ENCODE assay signal across 1 cellular context in genomic region chr2:13020469-13020868, GRCh38.
TF ChIP-seq lines count a peak whose summit lies in the region.

No MANE protein-coding gene starts in this region.

TF ChIP-seq in K562, 482 proteins besides CTCF, POLR2A, EP300 and RAD21 (continued from another document and continues in another):
- TF ChIP-seq ZNF639 (CRISPR knock-in tag; conservative IDR thresholded peaks at IDR 0.05 in 1 of 2, IDR thresholded peaks at IDR 0.05 in 1 of 2) (no peak), MECOM (CRISPR knock-in tag; IDR thresholded peaks at IDR 0.05) (no peak), ZNF212 (CRISPR knock-in tag; IDR thresholded peaks at IDR 0.05) (no peak), LARP7 (IDR thresholded peaks at IDR 0.05) (no peak), RFX1 (IDR thresholded peaks at IDR 0.05) (no peak), TAL1 (IDR thresholded peaks at IDR 0.05) (peak; percentile 89), ZNF280B (CRISPR knock-in tag; IDR thresholded peaks at IDR 0.05) (no peak), MBD2 (IDR thresholded peaks at IDR 0.05; ENCODE audit: borderline replicate concordance, low read depth) (no peak), ZNF75A (CRISPR knock-in tag; IDR thresholded peaks at IDR 0.05) (no peak), ZNF239 (CRISPR knock-in tag; IDR thresholded peaks at IDR 0.05) (no peak), NR0B1 (IDR thresholded peaks at IDR 0.05; ENCODE audit: partially characterized antibody) (no peak), TEAD1 (CRISPR knock-in tag; IDR thresholded peaks at IDR 0.05) (0 out of 4 replicates have a peak, but pooled peaks of 1 of the 2 experiments have one; percentile 28), ZFP30 (CRISPR knock-in tag; IDR thresholded peaks at IDR 0.05; ENCODE audit: borderline replicate concordance) (no peak), CCAR2 (IDR thresholded peaks at IDR 0.05; ENCODE audit: low read depth, low read length) (no peak), ETV6 (IDR thresholded peaks at IDR 0.05; ENCODE audit: borderline replicate concordance in 1 of 2, low read depth in 2 of 2, low read length in 1 of 2) (no peak), ETV6 (CRISPR knock-in tag; IDR thresholded peaks at IDR 0.05; ENCODE audit: borderline replicate concordance) (no peak), ZNF217 (CRISPR knock-in tag; IDR thresholded peaks at IDR 0.05) (no peak), ETV1 (tag; conservative IDR thresholded peaks at IDR 0.05; ENCODE audit: low read depth) (no peak), BHLHE40 (IDR thresholded peaks at IDR 0.05; ENCODE audit: low read length) (peak; percentile 34; the same call in 1 of the 2 replicates), ZNF79 (CRISPR knock-in tag; IDR thresholded peaks at IDR 0.05; ENCODE audit: low read depth) (no peak), STAT5A (IDR thresholded peaks at IDR 0.05; ENCODE audit: borderline replicate concordance, low read length) (peak; percentile 63; the same call in 1 of the 2 replicates), ZNF347 (CRISPR knock-in tag; IDR thresholded peaks at IDR 0.05; ENCODE audit: low read depth) (no peak), TRIM28 (IDR thresholded peaks at IDR 0.05) (no peak), ZBTB12 (CRISPR knock-in tag; IDR thresholded peaks at IDR 0.05) (no peak), TRIM24 (IDR thresholded peaks at IDR 0.05) (peak in 1 of 2 experiments; percentile 80; a peak in 3 of 4 replicates), KLF13 (tag; IDR thresholded peaks at IDR 0.05; ENCODE audit: borderline replicate concordance, low read depth) (no peak), ZNF561 (CRISPR knock-in tag; conservative IDR thresholded peaks at IDR 0.05) (no peak), EGR1 (conservative IDR thresholded peaks at IDR 0.05) (no peak), PRDM10 (IDR thresholded peaks at IDR 0.05; ENCODE audit: partially characterized antibody) (no peak), CAMTA2 (CRISPR knock-in tag; conservative IDR thresholded peaks at IDR 0.05) (no peak), ZNF282 (CRISPR knock-in tag; IDR thresholded peaks at IDR 0.05) (no peak), ZNF318 (IDR thresholded peaks at IDR 0.05; ENCODE audit: borderline replicate concordance in 1 of 2, low read depth in 1 of 2) (no peak), NR4A1 (CRISPR knock-in tag; IDR thresholded peaks at IDR 0.05) (no peak), NR4A1 (tag; IDR thresholded peaks at IDR 0.05) (no peak), CBFA2T3 (IDR thresholded peaks at IDR 0.05) (peak; percentile 90), JUNB (CRISPR knock-in tag; conservative IDR thresholded peaks at IDR 0.05) (no peak), CCNT2 (IDR thresholded peaks at IDR 0.05; ENCODE audit: borderline replicate concordance, extremely low read depth, insufficient read length, low read depth, low read length) (peak; percentile 48), POLR2AphosphoS5 (IDR thresholded peaks at IDR 0.05; ENCODE audit: control insufficient read depth, insufficient read depth, low read depth, low read length) (0 out of 2 replicates have a peak, but pooled peaks have one; percentile 39), CBFA2T2 (conservative IDR thresholded peaks at IDR 0.05) (peak; percentile 84), SMARCE1 (IDR thresholded peaks at IDR 0.05) (peak; percentile 64; the same call in 1 of the 2 replicates), FOSL1 (tag; conservative IDR thresholded peaks at IDR 0.05) (0 out of 2 replicates have a peak, but pooled peaks have one; percentile 31), KDM2B (CRISPR knock-in tag; IDR thresholded peaks at IDR 0.05) (no peak), TBL1XR1 (IDR thresholded peaks at IDR 0.05; ENCODE audit: low read length in 2 of 2) (0 out of 4 replicates have a peak, but pooled peaks of 1 of the 2 experiments have one; percentile 59), SMARCC2 (IDR thresholded peaks at IDR 0.05; ENCODE audit: low read depth) (0 out of 2 replicates have a peak, but pooled peaks have one; percentile 22), CSDE1 (IDR thresholded peaks at IDR 0.05) (no peak), TFAM (CRISPR knock-in tag; conservative IDR thresholded peaks at IDR 0.05) (no peak), FOXA1 (IDR thresholded peaks at IDR 0.05; ENCODE audit: borderline replicate concordance) (no peak), HMBOX1 (IDR thresholded peaks at IDR 0.05) (no peak), NFE2 (IDR thresholded peaks at IDR 0.05; ENCODE audit: low read depth) (no peak)
